ENCODE assay signal across 31 cellular contexts in genomic region chr10:5679036-5679435, GRCh38.
"Had no signal": no experiment of that assay in that cellular context is flagged by ENCODE, and none has a peak within 500 bp of the region (broad histone marks: within the 10 kb centered on the region; RNA-seq: fewer than 3 reads in every experiment).

No MANE protein-coding gene starts in this region.

- DNase-seq: activated B cell treated with CpG ODN at 0.5 μM for 24 hours; activated CD4-positive, alpha-beta memory T cell treated with anti-CD3 and anti-CD28 coated beads for 36 hours; activated CD4-positive, alpha-beta T cell treated with anti-CD3 and anti-CD28 coated beads for 4 hours; activated CD4-positive, alpha-beta T cell treated with anti-CD3 and anti-CD28 coated beads, Interleukin-2, amount 10 ng/mL, durations not matched to agents 7 days and 5 days; activated CD4-positive, CD25-positive, alpha-beta regulatory T cell treated with anti-CD3 and anti-CD28 coated beads, Interleukin-2, amount 50 U/mL, for 72 hours; activated CD8-positive, alpha-beta memory T cell treated with anti-CD3 and anti-CD28 coated beads, Interleukin-2, amount 50 U/mL, for 4 hours; activated CD8-positive, alpha-beta T cell treated with anti-CD3 and anti-CD28 coated beads for 36 hours; activated effector memory CD4-positive, alpha-beta T cell treated with anti-CD3 and anti-CD28 coated beads, Interleukin-2, amount 50 U/mL, for 16 hours; activated gamma-delta T cell treated with Interleukin-2 at 50 U/mL for 16 hours; activated naive CD4-positive, alpha-beta T cell; activated naive CD4-positive, alpha-beta T cell treated with anti-CD3 and anti-CD28 coated beads for 36 hours; activated naive CD4-positive, alpha-beta T cell treated with anti-CD3 and anti-CD28 coated beads, Interleukin-2, amount 50 U/mL, for 16 hours; activated naive CD8-positive, alpha-beta T cell treated with anti-CD3 and anti-CD28 coated beads for 36 hours; activated T-cell treated with anti-CD3 and anti-CD28 coated beads for 4 hours; activated T-cell treated with anti-CD3 and anti-CD28 coated beads, Interleukin-2, amount 50 U/mL, for 1 hour; activated T-cell treated with anti-CD3 and anti-CD28 coated beads, Interleukin-2, amount 50 U/mL, for 4 hours; activated T-cell treated with anti-CD3 and anti-CD28 coated beads, Interleukin-2, amount 50 U/mL, for 72 hours; adrenal gland; amniotic stem cell; aorta; caudate nucleus; cerebellar nuclear complex; T-helper 1 cell; T-helper 2 cell; T-helper 9 cell had no signal

- H3K36me3 ChIP-seq: adrenal gland, cardiac muscle cell had no signal

- H3K9me3 ChIP-seq: adrenal gland had no signal

- H3K27ac ChIP-seq: adrenal gland, cardiac muscle cell, VCaP had no signal

- ATAC-seq: activated CD8-positive, alpha-beta T cell treated with anti-CD3 and anti-CD28 coated beads for 36 hours; activated naive CD4-positive, alpha-beta T cell treated with anti-CD3 and anti-CD28 coated beads, Interleukin-2, amount 50 U/mL, for 72 hours; activated T-cell treated with anti-CD3 and anti-CD28 coated beads, Interleukin-2, amount 50 U/mL, for 4 hours; activated T-cell treated with anti-CD3 and anti-CD28 coated beads, Interleukin-2, amount 50 U/mL, for 72 hours; activated T-helper 17 cell treated with anti-CD3 and anti-CD28 coated beads, Interleukin-2, amount 50 U/mL, for 72 hours had no signal

- H3K27me3 ChIP-seq: adrenal gland had no signal

- FAIRE-seq: bronchial epithelial cell, TTC549 had no signal

- H3K4me3 ChIP-seq: adrenal gland, cardiac muscle cell had no signal
